ENCODE assay signal across 18 cellular contexts in genomic region chr2:38327580-38327979, GRCh38. TPM values are rescaled to one million over a fixed set of nuclear protein-coding genes. Genes with fewer than 3 reads are reported as not detected.
A peak's percentile ranks its signal among the peaks of the same experiment; 100 is the strongest.
DNase-seq lines count a peak whose midpoint lies in the region; ATAC-seq, FAIRE-seq and TF ChIP-seq lines count a peak whose summit lies in the region.
"Had no signal": no experiment of that assay in that cellular context is flagged by ENCODE, and none has a peak within 500 bp of the region (broad histone marks: within the 10 kb centered on the region; RNA-seq: fewer than 3 reads in every experiment).

No MANE protein-coding gene starts in this region.

- no peaks in the 10 kb centered on the region for H3K27me3 Mint-ChIP-seq in T-helper 17 cell
- H3K27me3 Mint-ChIP-seq: CD4-positive, alpha-beta memory T cell had no signal

- intact Hi-C loops in K562 (cut with micrococcal nuclease) = no loop called here

- H3K4me3 Mint-ChIP-seq in T-helper 17 cell = no peak overlapping the region

- CTCF ChIA-PET in K562 (lab: Yijun Ruan, JAX; ENCODE audit: low intra/inter-chr PET ratio) = no interaction called here
- CTCF ChIA-PET in HEK293T (lab: Yijun Ruan, JAX) = interaction anchor here (0.6 to 1.1 kb wide), 2 partner anchors 49 to 1117 kb away, joined by 3 read pairs; no protein-coding TSS in a partner anchor

- peaks cover 60% of the 10 kb centered on the region for H3K79me2 ChIP-seq in K562 (ENCODE audit: control insufficient read depth, insufficient read depth, low read length)

- no peak overlapping the region for H3K9ac ChIP-seq in K562 (ENCODE audit: insufficient read depth in 1 of 2, low read depth in 2 of 2, low read length in 2 of 2)
- H3K9ac ChIP-seq: GM23248 had no signal

- no peak for FAIRE-seq in K562 (lab: Jason Lieb, UNC)
- FAIRE-seq: GM19239, H1 had no signal

- no peaks in the 10 kb centered on the region for H3K9me1 ChIP-seq in K562 (ENCODE audit: control insufficient read depth, insufficient read depth, low read length)

- no peaks in the 10 kb centered on the region for H4K20me1 ChIP-seq in K562 (replicated peaks; ENCODE audit: control insufficient read depth, insufficient read depth, low read length)

- H3K4me2 ChIP-seq in K562 (ENCODE audit: insufficient read depth, low read length) = no peak overlapping the region

- POLR2A ChIA-PET in K562 (lab: Yijun Ruan, JAX) = interaction anchor here (0.8 to 3.2 kb wide), 4 partner anchors 9 to 49 kb away, joined by 3 to 8 read pairs (median 3); no protein-coding TSS in a partner anchor
- POLR2A ChIA-PET in HEK293T (lab: Yijun Ruan, JAX) = interaction anchor here (1.4 kb wide), 1 partner anchor 424 kb away, joined by 4 read pairs; the partner anchor contains the start of gene SRSF7

- no peak for TF ChIP-seq CTCF in K562 (IDR thresholded peaks at IDR 0.05 in 2 of 3, conservative IDR thresholded peaks at IDR 0.05 in 1 of 3; ENCODE audit: insufficient read depth in 2 of 3, low read depth in 1 of 3, low read length in 3 of 3)

- BruUV-seq in K562 (replicated peaks; lab: Mats Ljungman, UMichigan) = no TSS peak

- H3K4me1 ChIP-seq in K562 (replicated peaks in 1 of 2; ENCODE audit: control insufficient read depth in 2 of 2, insufficient read depth in 2 of 2, low read length in 2 of 2) = 0 out of 5 replicates have a peak, but pooled peaks cover 3 to 5% of the 10 kb centered on the region in 2 experiments

- H3K27me3 ChIP-seq in K562 (ENCODE audit: control insufficient read depth in 2 of 2, insufficient read depth in 2 of 2, low read length in 2 of 2) = no peaks in the 10 kb centered on the region

- no peak overlapping the region for H3K4me3 ChIP-seq in K562
- H3K4me3 ChIP-seq: GM23248 had no signal

- TF ChIP-seq EP300 in K562 (IDR thresholded peaks at IDR 0.05; ENCODE audit: low read length) = no peak

- peak; percentile 6 for DNase-seq in activated CD4-positive, alpha-beta T cell treated with anti-CD3 and anti-CD28 coated beads for 48 hours
- DNase-seq in activated CD4-positive, alpha-beta T cell treated with anti-CD3 and anti-CD28 coated beads for 4 hours = no peak
- DNase-seq in T-helper 17 cell = no peak
- no peak for DNase-seq in K562 (ENCODE audit: extremely low read depth in 1 of 4, low spot score in 3 of 4)
- DNase-seq in HEK293T (ENCODE audit: extremely low spot score) = no peak
- no peak for DNase-seq in effector CD4-positive, alpha-beta T cell
- DNase-seq: C1 segment of cervical spinal cord; Calu3; CD4-positive, alpha-beta memory T cell; COR-L47; DMS53; DMS79 treated with DMSO at 0.1 percent for 48 hours; GF-D8; GM23248; H7; HCEC 1CT had no signal

- 94% methylated on average over 9 of the region's 9 CpGs for WGBS in K562 (ENCODE audit: insufficient coverage, low coverage, missing lambda C conversion rate)

- H3K4me1 Mint-ChIP-seq in T-helper 17 cell = peaks cover 20% of the 10 kb centered on the region

- no peak for TF ChIP-seq RAD21 in K562 (CRISPR knock-in tag; conservative IDR thresholded peaks at IDR 0.05 in 1 of 2, IDR thresholded peaks at IDR 0.05 in 1 of 2)

- no peak overlapping the region for H2AFZ ChIP-seq in K562 (ENCODE audit: low read depth, low read length)
- H2AFZ ChIP-seq: GM23248 had no signal

- no peak for ATAC-seq in T-helper 17 cell
- ATAC-seq in K562 = no peak

- peak overlapping the region; percentile 43 for H3K27ac Mint-ChIP-seq in T-helper 17 cell
- H3K27ac Mint-ChIP-seq: CD4-positive, alpha-beta memory T cell had no signal

- in situ Hi-C loops in K562 (cut with MboI) = loop anchor here (10.0 kb wide), 1 partner anchor 417 kb away; no protein-coding TSS in a partner anchor

- H3K36me3 Mint-ChIP-seq in T-helper 17 cell (ENCODE audit: low read depth) = peaks cover 10% of the 10 kb centered on the region

- no peak for TF ChIP-seq POLR2A in K562 (conservative IDR thresholded peaks at IDR 0.05)

- H3K36me3 ChIP-seq in K562 (ENCODE audit: control insufficient read depth, insufficient read depth, low read length) = peaks cover 26% of the 10 kb centered on the region; the same call in 2 of the 3 replicates

- H3K9me3 ChIP-seq in T-helper 17 cell (ENCODE audit: control insufficient read depth, low read length, poor library complexity, severe bottlenecking) = no peaks in the 10 kb centered on the region
- no peaks in the 10 kb centered on the region; the same call in 1 of the 2 replicates for H3K9me3 ChIP-seq in K562 (replicated peaks; ENCODE audit: control insufficient read depth, insufficient read depth, low read depth, low read length)

- H3K27ac ChIP-seq in K562 (ENCODE audit: extremely low read depth, low read depth, low read length) = no peak overlapping the region
- H3K27ac ChIP-seq: GM23248 had no signal

TF ChIP-seq in K562, 482 proteins besides CTCF, POLR2A, EP300 and RAD21:
- TF ChIP-seq ETV5 (CRISPR knock-in tag; IDR thresholded peaks at IDR 0.05; ENCODE audit: low read depth) (no peak), ZBTB33 (CRISPR knock-in tag; IDR thresholded peaks at IDR 0.05) (peak; percentile 85)

TF ChIP-seq in HEK293T, 16 proteins besides CTCF, POLR2A, EP300 and RAD21:
- TF ChIP-seq CTBP1 (IDR thresholded peaks at IDR 0.05; ENCODE audit: borderline replicate concordance) (no peak), HDGF (IDR thresholded peaks at IDR 0.05; ENCODE audit: borderline replicate concordance) (no peak), BHLHE40 (IDR thresholded peaks at IDR 0.05; ENCODE audit: borderline replicate concordance) (no peak), PKNOX1 (IDR thresholded peaks at IDR 0.05) (no peak), FOXA1 (IDR thresholded peaks at IDR 0.05) (no peak), NFRKB (IDR thresholded peaks at IDR 0.05) (no peak), LEF1 (IDR thresholded peaks at IDR 0.05; ENCODE audit: borderline replicate concordance) (no peak), ELF4 (IDR thresholded peaks at IDR 0.05) (no peak), SP1 (IDR thresholded peaks at IDR 0.05) (no peak), FOXK2 (IDR thresholded peaks at IDR 0.05) (no peak), FOXM1 (IDR thresholded peaks at IDR 0.05; ENCODE audit: borderline replicate concordance) (no peak), SUZ12 (IDR thresholded peaks at IDR 0.05) (no peak), ZNF384 (IDR thresholded peaks at IDR 0.05) (no peak), ARNT (IDR thresholded peaks at IDR 0.05) (no peak), L3MBTL2 (conservative IDR thresholded peaks at IDR 0.05) (no peak), TARDBP (IDR thresholded peaks at IDR 0.05) (no peak)

RNA-seq across cellular contexts. Expression of gene ATL2, which starts 49.5 kb away (rescaled TPM):
- total RNA-seq in T-helper 17 cell (10 to 100 TPM; 56.9 to 60.0 TPM), K562 (2014; rRNA removed) (73.3 and 86.1 TPM in 2 replicates), K562 (2014; rRNA removed; fragmentation: Illumina TruSeq; extraction: Trizol) (80.8 and 92.2 TPM in 2 replicates), K562 (2015; rRNA removed; fragmentation: Illumina TruSeq; extraction: Trizol) (66.2 and 70.2 TPM in 2 replicates), K562 (2021) (71.3 and 72.1 TPM in 2 replicates)
- total RNA-seq in K562 (2011; cell fraction: chromatin; rRNA removed; ENCODE audit: low replicate concordance) = 205 and 381 TPM in 2 replicates
- total RNA-seq in K562 (2011; cell fraction: nucleolus; rRNA removed) = 125 and 161 TPM in 2 replicates
- 140 and 164 TPM in 2 replicates for total RNA-seq in K562 (2011; cell fraction: nucleoplasm; rRNA removed)
- polyA plus RNA-seq in K562 (2011; rRNA removed) (57.7 and 77.0 TPM in 2 replicates), K562 (2014; fragmentation: Illumina TruSeq; extraction: Trizol) (56.8 and 60.5 TPM in 2 replicates), K562 (2014; fragmentation: Nextera tagmentation; extraction: Ambion mirVana) (10 to 100 TPM; 12.0 to 18.3 TPM), K562 (2014; rRNA removed) (63.0 and 69.3 TPM in 2 replicates)
- polyA plus RNA-seq in K562 (2011; cell fraction: cytosol; rRNA removed) = 49.6 and 61.3 TPM in 2 replicates
- polyA plus RNA-seq in K562 (2011; cell fraction: nucleus; rRNA removed) = 98.8 and 112 TPM in 2 replicates
- polyA plus RNA-seq in K562 (2012) = 36.9 and 41.3 TPM in 2 replicates
- 181 and 188 TPM in 2 replicates for polyA minus RNA-seq in K562 (2011; rRNA and poly(A)+ RNA removed)
- polyA minus RNA-seq in K562 (2011; cell fraction: cytosol; rRNA and poly(A)+ RNA removed) = 39.6 and 57.6 TPM in 2 replicates
- 129 and 178 TPM in 2 replicates for polyA minus RNA-seq in K562 (2011; cell fraction: nucleus; rRNA and poly(A)+ RNA removed)
